Comparison of ENCODE assay signal across 15 cellular contexts in the genomic region with DNA sequence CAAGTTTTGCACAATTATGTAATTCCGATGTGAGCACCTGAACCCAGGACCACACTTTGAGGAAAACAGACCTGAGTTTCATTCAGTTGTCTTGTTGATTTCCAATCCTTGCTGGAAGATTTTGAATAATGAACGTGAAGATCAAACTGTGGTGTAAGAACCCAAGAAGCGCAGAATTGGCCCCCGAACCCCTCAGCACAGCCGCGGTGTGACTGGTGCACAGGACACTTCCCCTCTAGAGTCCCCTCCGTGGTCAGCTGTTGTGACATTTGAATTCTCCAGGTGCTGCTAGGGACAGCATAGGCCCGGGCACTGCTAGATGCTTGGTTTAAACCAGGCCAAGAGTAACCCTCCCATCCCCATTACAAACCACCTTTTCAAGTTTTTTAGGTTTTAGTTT. TPM values are rescaled to one million over a fixed set of nuclear protein-coding genes. Genes with fewer than 3 reads are reported as not detected.
DNase-seq lines count a peak whose midpoint lies in the region; ATAC-seq and TF ChIP-seq lines count a peak whose summit lies in the region.
"Had no signal": no experiment of that assay in that cellular context is flagged by ENCODE, and none has a peak within 500 bp of the region (broad histone marks: within the 10 kb centered on the region; RNA-seq: fewer than 3 reads in every experiment).

No MANE protein-coding gene starts in this region.

- H3K27me3 Mint-ChIP-seq in activated naive CD8-positive, alpha-beta T cell treated with anti-CD3 and anti-CD28 coated beads, Interleukin-2, amount 50 U/mL, for 24 hours: no peaks in the 10 kb centered on the region
- H3K27me3 Mint-ChIP-seq in nephron (ENCODE audit: low read depth): no peaks in the 10 kb centered on the region

- TF ChIP-seq POLR2A in HCT116 (IDR thresholded peaks at IDR 0.05; ENCODE audit: borderline replicate concordance, extremely low read depth, insufficient read depth, insufficient read length): no peak

- H2AFZ ChIP-seq in SK-N-SH (ENCODE audit: low read depth) (no peak overlapping the region), HCT116 (ENCODE audit: low read depth, low read length, poor library complexity, severe bottlenecking) (no peak overlapping the region)

- POLR2A ChIA-PET in SK-N-SH (lab: Yijun Ruan, JAX): interaction anchor here (1.3 to 1.5 kb wide), 2 partner anchors 13 to 34 kb away, joined by 3 to 4 read pairs; no protein-coding TSS in a partner anchor
- POLR2A ChIA-PET in HCT116 (lab: Charles Lee): no interaction called here

- H3K79me2 ChIP-seq in SK-N-SH (ENCODE audit: insufficient read depth) (peaks cover 6% of the 10 kb centered on the region; the same call in 1 of the 2 replicates), HCT116 (ENCODE audit: insufficient read depth, low read length) (no peaks in the 10 kb centered on the region; the same call in 1 of the 2 replicates)

- H3K36me3 Mint-ChIP-seq in activated naive CD8-positive, alpha-beta T cell treated with anti-CD3 and anti-CD28 coated beads, Interleukin-2, amount 50 U/mL, for 24 hours (ENCODE audit: low read depth): peaks cover 3% of the 10 kb centered on the region
- H3K36me3 Mint-ChIP-seq in nephron (ENCODE audit: low read depth): peaks cover 28% of the 10 kb centered on the region

- H3K9me3 ChIP-seq in SK-N-SH: no peaks in the 10 kb centered on the region
- no peaks in the 10 kb centered on the region for H3K9me3 ChIP-seq in HCT116 (ENCODE audit: control insufficient read depth in 1 of 2, insufficient read depth in 1 of 2, low read depth in 1 of 2, low read length in 2 of 2)
- H3K9me3 ChIP-seq: thoracic aorta had no signal

- TF ChIP-seq RAD21 in SK-N-SH (IDR thresholded peaks at IDR 0.05; ENCODE audit: low read length) (no peak), HCT116 (IDR thresholded peaks at IDR 0.05; ENCODE audit: low read depth) (no peak)

- H3K27me3 ChIP-seq in SK-N-SH (ENCODE audit: insufficient read depth) (no peaks in the 10 kb centered on the region), HCT116 (ENCODE audit: insufficient read depth, low read length) (no peaks in the 10 kb centered on the region)

- H3K9me2 ChIP-seq in SK-N-SH (no peaks in the 10 kb centered on the region), HCT116 (ENCODE audit: insufficient read depth) (no peaks in the 10 kb centered on the region)

- no peak overlapping the region for H3K4me3 ChIP-seq in SK-N-SH (ENCODE audit: low read depth in 2 of 2, low read length in 1 of 2)
- H3K4me3 ChIP-seq in HCT116 (replicated peaks in 1 of 2; ENCODE audit: low read depth in 1 of 2, low read length in 2 of 2): no peak overlapping the region

- H3K4me2 ChIP-seq in SK-N-SH (peak overlapping the region; percentile 99; the same call in 1 of the 2 replicates), HCT116 (ENCODE audit: low read length) (no peak overlapping the region)

- H3K4me1 ChIP-seq in SK-N-SH (ENCODE audit: control insufficient read depth in 1 of 2, insufficient read depth in 2 of 2, low read depth in 1 of 2, low read length in 1 of 2) (peaks cover 0 to 12% of the 10 kb centered on the region in 2 experiments; a peak in 1 of 4 replicates), HCT116 (ENCODE audit: control insufficient read depth in 1 of 2, insufficient read depth in 2 of 2, low read length in 2 of 2) (peaks cover 3 to 17% of the 10 kb centered on the region in 2 experiments; a peak in 3 of 4 replicates)

- peaks cover 9 to 37% of the 10 kb centered on the region in 2 experiments for H3K36me3 ChIP-seq in SK-N-SH (replicated peaks in 1 of 2; ENCODE audit: control insufficient read depth in 1 of 2, insufficient read depth in 2 of 2, low read length in 1 of 2)
- H3K36me3 ChIP-seq in HCT116 (ENCODE audit: control insufficient read depth in 1 of 2, insufficient read depth in 2 of 2, low read length in 2 of 2): peaks cover 3 to 4% of the 10 kb centered on the region in 2 experiments; a peak in 2 of 4 replicates

- RAD21 ChIA-PET in HCT116 (lab: Charles Lee; ENCODE audit: low non-redundant PET in 1 of 2, low total read pairs in 2 of 2, uncharacterized antibody in 2 of 2, unreplicated experiment in 2 of 2): no interaction called here

- no peak for TF ChIP-seq EP300 in SK-N-SH (IDR thresholded peaks at IDR 0.05; ENCODE audit: borderline replicate concordance in 1 of 2, low read depth in 1 of 2, low read length in 1 of 2)

- no peak overlapping the region for H3K27ac Mint-ChIP-seq in activated naive CD8-positive, alpha-beta T cell treated with anti-CD3 and anti-CD28 coated beads, Interleukin-2, amount 50 U/mL, for 24 hours
- no peak overlapping the region for H3K27ac Mint-ChIP-seq in nephron

- H3K27ac ChIP-seq in SK-N-SH (ENCODE audit: low read depth in 2 of 2, low read length in 1 of 2): no peak overlapping the region
- no peak overlapping the region for H3K27ac ChIP-seq in HCT116 (ENCODE audit: low read depth, low read length)
- H3K27ac ChIP-seq: 22Rv1, thoracic aorta had no signal

- H3F3A ChIP-seq in SK-N-SH (replicated peaks; ENCODE audit: insufficient read depth): peaks cover 18% of the 10 kb centered on the region

- DNase-seq in SK-N-SH (no peak), HCT116 (ENCODE audit: low read depth, low spot score) (no peak), NCI-H446 treated with DMSO at 0.1 percent for 48 hours (lab: John Stamatoyannopoulos, UW) (no peak), NCI-H1417 (lab: John Stamatoyannopoulos, UW) (no peak)
- no peak for DNase-seq in activated naive CD8-positive, alpha-beta T cell treated with anti-CD3 and anti-CD28 coated beads, Interleukin-2, amount 50 U/mL, for 24 hours
- DNase-seq in central memory CD4-positive, alpha-beta T cell: no peak
- DNase-seq: anterior cingulate cortex, dermis blood vessel endothelial cell, kidney glomerular epithelial cell, NCI-H2029 treated with DMSO at 0.1 percent for 48 hours, NCI-H774 had no signal

- WGBS in SK-N-SH (ENCODE audit: low lambda C conversion rate): 95% methylated on average over 7 of the region's 8 CpGs

- H4K20me1 ChIP-seq in SK-N-SH (ENCODE audit: insufficient read depth) (no peaks in the 10 kb centered on the region), HCT116 (ENCODE audit: insufficient read depth) (no peaks in the 10 kb centered on the region)

- H3K4me1 Mint-ChIP-seq in activated naive CD8-positive, alpha-beta T cell treated with anti-CD3 and anti-CD28 coated beads, Interleukin-2, amount 50 U/mL, for 24 hours: peaks cover 4% of the 10 kb centered on the region
- H3K4me1 Mint-ChIP-seq in nephron: no peaks in the 10 kb centered on the region

- H3K9me3 Mint-ChIP-seq in activated naive CD8-positive, alpha-beta T cell treated with anti-CD3 and anti-CD28 coated beads, Interleukin-2, amount 50 U/mL, for 24 hours: no peaks in the 10 kb centered on the region
- no peaks in the 10 kb centered on the region for H3K9me3 Mint-ChIP-seq in nephron

- H3K9ac ChIP-seq in SK-N-SH: no peak overlapping the region
- H3K9ac ChIP-seq in HCT116 (ENCODE audit: low read length): no peak overlapping the region

- no peak for TF ChIP-seq CTCF in SK-N-SH (IDR thresholded peaks at IDR 0.05)
- TF ChIP-seq CTCF in HCT116 (IDR thresholded peaks at IDR 0.05 in 2 of 3, conservative IDR thresholded peaks at IDR 0.05 in 1 of 3; ENCODE audit: borderline replicate concordance in 1 of 3, insufficient read depth in 1 of 3, low read depth in 2 of 3, low read length in 2 of 3): no peak
- no peak for TF ChIP-seq CTCF in nephron (IDR thresholded peaks at IDR 0.05; ENCODE audit: unreplicated experiment in 3 of 3)

- BruUV-seq in HCT116 (replicated peaks; lab: Mats Ljungman, UMichigan): TSS peak; percentile 49

- ATAC-seq in SK-N-SH treated with all-trans-retinoic acid at 6 μM for 48 hours (no peak), HCT116 (no peak)
- ATAC-seq in activated naive CD8-positive, alpha-beta T cell treated with anti-CD3 and anti-CD28 coated beads, Interleukin-2, amount 50 U/mL, for 24 hours: no peak

- CTCF ChIA-PET in SK-N-SH (lab: Yijun Ruan, JAX): interaction anchor here (0.7 to 2.1 kb wide), 5 partner anchors 14 to 38 kb away, joined by 3 to 4 read pairs (median 3); no protein-coding TSS in a partner anchor
- CTCF ChIA-PET in HCT116 (lab: Charles Lee): interaction anchor here (2.7 kb wide), 1 partner anchor 33 kb away, joined by 27 read pairs; no protein-coding TSS in a partner anchor

- H3K4me3 Mint-ChIP-seq in activated naive CD8-positive, alpha-beta T cell treated with anti-CD3 and anti-CD28 coated beads, Interleukin-2, amount 50 U/mL, for 24 hours: peak overlapping the region; percentile 53
- H3K4me3 Mint-ChIP-seq in nephron: peak overlapping the region; percentile 75 to 85 (median 82)

- intact Hi-C loops in HCT116 (cut with micrococcal nuclease): no loop called here

TF ChIP-seq in SK-N-SH, 30 proteins besides CTCF, POLR2A, EP300 and RAD21 (continues in another document):
- TF ChIP-seq EZH2phosphoT487 (IDR thresholded peaks at IDR 0.05; ENCODE audit: borderline replicate concordance, low read depth): no peak
- TF ChIP-seq TEAD4 (IDR thresholded peaks at IDR 0.05; ENCODE audit: borderline replicate concordance, insufficient read depth): no peak

TF ChIP-seq in SK-N-SH treated with all-trans-retinoic acid at 6 μM for 48 hours, 23 proteins besides CTCF, POLR2A, EP300 and RAD21 (continues in another document):
- TF ChIP-seq BACH2 (CRISPR knock-in tag; IDR thresholded peaks at IDR 0.05; ENCODE audit: borderline replicate concordance): no peak

TF ChIP-seq in HCT116, 20 proteins besides CTCF, POLR2A, EP300 and RAD21:
- no peak for TF ChIP-seq CEBPB (IDR thresholded peaks at IDR 0.05; ENCODE audit: low read depth)

RNA-seq across cellular contexts. Expression of a gene that starts 1.7 kb away (rescaled TPM):
- polyA plus RNA-seq in SK-N-SH (2012; rRNA removed): 21.6 and 23.1 TPM in 2 replicates
- 22.9 and 26.1 TPM in 2 replicates for polyA plus RNA-seq in SK-N-SH (2012; cell fraction: cytosol; rRNA removed)
- 17.2 and 19.8 TPM in 2 replicates for polyA plus RNA-seq in SK-N-SH (2012; cell fraction: nucleus; rRNA removed)
- 17.0 TPM for total RNA-seq in HCT116 (2021; ENCODE audit: unreplicated experiment)
- 9.3 and 9.4 TPM in 2 replicates for polyA plus RNA-seq in HCT116 (2012)

RNA-seq across cellular contexts. Expression of a gene that starts 34.9 kb away (rescaled TPM):
- 12.9 and 14.9 TPM in 2 replicates for polyA plus RNA-seq in SK-N-SH (2012; rRNA removed)
- 9.1 and 12.6 TPM in 2 replicates for polyA plus RNA-seq in SK-N-SH (2012; cell fraction: cytosol; rRNA removed)
- polyA plus RNA-seq in SK-N-SH (2012; cell fraction: nucleus; rRNA removed): 23.3 and 24.1 TPM in 2 replicates
- 33.2 TPM for total RNA-seq in HCT116 (2021; ENCODE audit: unreplicated experiment)
- polyA plus RNA-seq in HCT116 (2012): 18.2 and 21.1 TPM in 2 replicates

RNA-seq across cellular contexts. Expression of a gene that starts 40.8 kb away (rescaled TPM):
- 7.2 and 11.4 TPM in 2 replicates for polyA plus RNA-seq in SK-N-SH (2012; rRNA removed)
- 10.2 and 11.5 TPM in 2 replicates for polyA plus RNA-seq in SK-N-SH (2012; cell fraction: cytosol; rRNA removed)
- 14.8 and 22.7 TPM in 2 replicates for polyA plus RNA-seq in SK-N-SH (2012; cell fraction: nucleus; rRNA removed)
- total RNA-seq in HCT116 (2021; ENCODE audit: unreplicated experiment): 40.7 TPM
- 18.9 and 20.0 TPM in 2 replicates for polyA plus RNA-seq in HCT116 (2012)
